8 cellular contexts compared by ENCODE assay signal in genomic region chr2:20190862-20191713, GRCh38. TPM values are rescaled to one million over a fixed set of nuclear protein-coding genes. Genes with fewer than 3 reads are reported as not detected.
A peak's percentile ranks its signal among the peaks of the same experiment; 100 is the strongest.
DNase-seq lines count a peak whose midpoint lies in the region; ATAC-seq and TF ChIP-seq lines count a peak whose summit lies in the region.

No MANE protein-coding gene starts in this region.

- no peaks in the 10 kb centered on the region for H3K27me3 ChIP-seq in MM.1S (replicated peaks; ENCODE audit: insufficient read depth, low read length)

- H3K27ac Mint-ChIP-seq in brain (peak overlapping the region in 3 of 5 experiments; percentile 24 to 83 (median 53)), nephron (peak overlapping the region; percentile 55 to 77 (median 61))

- H3K27me3 Mint-ChIP-seq in brain (peaks cover 7% of the 10 kb centered on the region), nephron (ENCODE audit: low read depth) (peaks cover 12% of the 10 kb centered on the region)

- H3F3A ChIP-seq in MM.1S (ENCODE audit: insufficient read depth, low read length): 0 out of 2 replicates have a peak, but pooled peaks cover 4% of the 10 kb centered on the region

- no peaks in the 10 kb centered on the region for H3K9me2 ChIP-seq in MM.1S (replicated peaks; ENCODE audit: insufficient read depth, low read length)

- H3K4me1 ChIP-seq in MM.1S (ENCODE audit: low read length): peaks cover 21% of the 10 kb centered on the region

- no peak overlapping the region for H3K4me3 ChIP-seq in MM.1S (ENCODE audit: low read length)

- H3K9me3 Mint-ChIP-seq in brain (peaks cover 0 to 4% (median 0%) of the 10 kb centered on the region in 5 experiments), nephron (no peaks in the 10 kb centered on the region)

- peak overlapping the region; percentile 44; the same call in 1 of the 2 replicates for H2AFZ ChIP-seq in MM.1S (ENCODE audit: low read length)

- H3K79me2 ChIP-seq in MM.1S (ENCODE audit: low read length): no peaks in the 10 kb centered on the region

- no peaks in the 10 kb centered on the region for H3K36me3 ChIP-seq in MM.1S (replicated peaks; ENCODE audit: insufficient read depth, low read length)

- no peaks in the 10 kb centered on the region for H3K9me3 ChIP-seq in MM.1S (replicated peaks; ENCODE audit: insufficient read depth, low read length)

- H3K4me3 Mint-ChIP-seq in brain (no peak overlapping the region), nephron (no peak overlapping the region)

- H3K36me3 Mint-ChIP-seq in brain (no peaks in the 10 kb centered on the region), nephron (ENCODE audit: low read depth) (no peaks in the 10 kb centered on the region)

- H3K27ac ChIP-seq in MM.1S (ENCODE audit: low read length): no peak overlapping the region

- DNase-seq in ELF-1 (ENCODE audit: low read depth, low spot score) (peak; percentile 89), MM.1S (peak; percentile 81), omental fat pad (ENCODE audit: low spot score) (no peak), DMS79 treated with DMSO at 0.1 percent for 48 hours (lab: John Stamatoyannopoulos, UW) (no peak)

- no peak overlapping the region for H3K9ac ChIP-seq in MM.1S (ENCODE audit: low read length)

- no peak overlapping the region for H3K4me2 ChIP-seq in MM.1S (ENCODE audit: low read depth, low read length)

- no peaks in the 10 kb centered on the region for H4K20me1 ChIP-seq in MM.1S (ENCODE audit: insufficient read depth, low read length)

- ATAC-seq in GM18511 (IDR thresholded peaks at IDR 0.05; ENCODE audit: unreplicated experiment): no peak
- ATAC-seq in omental fat pad (ENCODE audit: low FRiP score): no peak
- no peak for ATAC-seq in HG03378 (IDR thresholded peaks at IDR 0.05; ENCODE audit: unreplicated experiment)

- peak; percentile 86 for TF ChIP-seq CTCF in MM.1S (IDR thresholded peaks at IDR 0.05; ENCODE audit: low read length)
- TF ChIP-seq CTCF in brain (conservative IDR thresholded peaks at IDR 0.05): peak in 1 of 2 experiments; percentile 32
- TF ChIP-seq CTCF in nephron (IDR thresholded peaks at IDR 0.05; ENCODE audit: unreplicated experiment in 3 of 3): no peak
- no peak for TF ChIP-seq CTCF in omental fat pad (IDR thresholded peaks at IDR 0.05)

- H3K4me1 Mint-ChIP-seq in brain: peaks cover 53% of the 10 kb centered on the region
- H3K4me1 Mint-ChIP-seq in nephron: peaks cover 40% of the 10 kb centered on the region

RNA-seq across cellular contexts. Expression of gene SDC1, which starts 33.8 kb away (rescaled TPM):
- 17.5 TPM for polyA plus RNA-seq in brain (ENCODE audit: insufficient read depth, low read depth, low replicate concordance)
- total RNA-seq in omental fat pad: 1 to 10 TPM in 3 of 4 donors, under 1 TPM in 1; 0.50 to 5.4 (median 1.6) TPM

Comparison
In these comparisons a context has a peak if more than half of its experiments do, and no peak if none do; other contexts are left out.
1. DNase-seq: peak in ELF-1 (single experiment) and MM.1S (single experiment); none in omental fat pad (single experiment) and DMS79 treated with DMSO at 0.1 percent for 48 hours (single experiment).